ENCODE assay signal across 8 cellular contexts in genomic region chr10:111077715-111078504, GRCh38. TPM values are rescaled to one million over a fixed set of nuclear protein-coding genes. Genes with fewer than 3 reads are reported as not detected.
A peak's percentile ranks its signal among the peaks of the same experiment; 100 is the strongest.
DNase-seq lines count a peak whose midpoint lies in the region; ATAC-seq and TF ChIP-seq lines count a peak whose summit lies in the region.

No MANE protein-coding gene starts in this region.

- H3K36me3 ChIP-seq in iPS DF 6.9 (ENCODE audit: control insufficient read depth, insufficient read depth, low read length): no peaks in the 10 kb centered on the region
- no peaks in the 10 kb centered on the region for H3K36me3 ChIP-seq in spleen

- H3K27ac Mint-ChIP-seq in activated T-cell treated with anti-CD3 and anti-CD28 coated beads, Interleukin-2, amount 50 U/mL, for 72 hours: no peak overlapping the region

- H3K4me1 Mint-ChIP-seq in activated T-cell treated with anti-CD3 and anti-CD28 coated beads, Interleukin-2, amount 50 U/mL, for 72 hours (ENCODE audit: low read depth): peaks cover 10% of the 10 kb centered on the region

- H3K27ac ChIP-seq in iPS DF 6.9 (ENCODE audit: low read length) (no peak overlapping the region), spleen (peak overlapping the region in 6 of 8 donors; percentile 44 to 75 (median 56))

- H3K27me3 Mint-ChIP-seq in activated T-cell treated with anti-CD3 and anti-CD28 coated beads, Interleukin-2, amount 50 U/mL, for 72 hours (ENCODE audit: low read depth): peaks cover 60% of the 10 kb centered on the region

- H3K9me3 Mint-ChIP-seq in activated T-cell treated with anti-CD3 and anti-CD28 coated beads, Interleukin-2, amount 50 U/mL, for 72 hours: no peaks in the 10 kb centered on the region

- peak; percentile 69 for DNase-seq in activated CD8-positive, alpha-beta memory T cell treated with anti-CD3 and anti-CD28 coated beads for 24 hours
- no peak for DNase-seq in activated CD8-positive, alpha-beta memory T cell treated with anti-CD3 and anti-CD28 coated beads, Interleukin-2, amount 50 U/mL, for 4 hours
- DNase-seq in activated T-cell treated with anti-CD3 and anti-CD28 coated beads, Interleukin-2, amount 50 U/mL, for 72 hours: peak; percentile 32 to 39
- DNase-seq in iPS DF 6.9 (ENCODE audit: low read depth, low spot score): no peak
- DNase-seq in spleen: no peak
- DNase-seq in Ammon's horn (ENCODE audit: low spot score): no peak
- no peak for DNase-seq in NCI-H1436 treated with DMSO at 0.1 percent for 48 hours (lab: John Stamatoyannopoulos, UW)

- peak overlapping the region; percentile 7; the same call in 1 of the 2 replicates for H3K4me3 ChIP-seq in iPS DF 6.9 (ENCODE audit: low read length)
- peak overlapping the region; percentile 31 to 72 (median 54) for H3K4me3 ChIP-seq in spleen

- H3K27me3 ChIP-seq in iPS DF 6.9 (ENCODE audit: control insufficient read depth, insufficient read depth, low read length): peaks cover 21% of the 10 kb centered on the region
- peaks cover 0 to 72% (median 56%) of the 10 kb centered on the region in 7 donors for H3K27me3 ChIP-seq in spleen (replicated peaks in 1 of 7)

- peak overlapping the region; percentile 82 to 84 for H3K4me3 Mint-ChIP-seq in activated T-cell treated with anti-CD3 and anti-CD28 coated beads, Interleukin-2, amount 50 U/mL, for 72 hours

- intact Hi-C loops in spleen (cut with DNase I; ENCODE audit: low total_unique reads): no loop called here

- peaks cover 2 to 7% of the 10 kb centered on the region in 2 donors for H3K36me3 Mint-ChIP-seq in activated T-cell treated with anti-CD3 and anti-CD28 coated beads, Interleukin-2, amount 50 U/mL, for 72 hours (ENCODE audit: insufficient read depth in 2 of 2)

- TF ChIP-seq CTCF in spleen (IDR thresholded peaks at IDR 0.05 in 8 of 11, conservative IDR thresholded peaks at IDR 0.05 in 3 of 11): peak in 1 of 11 experiments; percentile 11

- peak; percentile 28 to 34 for ATAC-seq in activated T-cell treated with anti-CD3 and anti-CD28 coated beads, Interleukin-2, amount 50 U/mL, for 72 hours (replicated peaks in 1 of 2)
- no peak for ATAC-seq in HG03460 (IDR thresholded peaks at IDR 0.05; ENCODE audit: unreplicated experiment)

- H3K9me3 ChIP-seq in iPS DF 6.9 (ENCODE audit: control insufficient read depth, insufficient read depth, low read length) (no peaks in the 10 kb centered on the region), spleen (peaks cover 0 to 7% (median 0%) of the 10 kb centered on the region in 8 donors)

- no peak for TF ChIP-seq POLR2A in spleen (IDR thresholded peaks at IDR 0.05)

- WGBS in iPS DF 6.9 (ENCODE audit: insufficient coverage, insufficient read length): no CpG with 5 or more reads among the region's 82 CpGs
- WGBS in spleen, 5 donors: 12 to 23% (median 14%) methylated on average over 45 to 82 of the region's 82 CpGs

- H3K4me1 ChIP-seq in iPS DF 6.9 (ENCODE audit: control insufficient read depth, insufficient read depth, low read length) (peaks cover 4% of the 10 kb centered on the region), spleen (peaks cover 11 to 32% (median 27%) of the 10 kb centered on the region in 6 donors)

RNA-seq across cellular contexts. Expression of gene ADRA2A, which starts 1.1 kb away (rescaled TPM):
- total RNA-seq in activated T-cell treated with anti-CD3 and anti-CD28 coated beads, Interleukin-2, amount 50 U/mL, for 72 hours: under 1 TPM in 1 of 2 donors, not detected in 1; 0.07 TPM
- total RNA-seq in spleen: 10 to 100 TPM in 5 of 7 donors, 1 to 10 TPM in 2; 7.1 to 48.1 (median 13.8) TPM
- 1 to 10 TPM in 1 of 3 donors, under 1 TPM in 2; 0.35 to 1.2 (median 0.74) TPM for polyA plus RNA-seq in spleen

Comparison
In these comparisons a context has a peak if more than half of its experiments do, and no peak if none do; other contexts are left out.
1. DNase-seq: peak in activated CD8-positive, alpha-beta memory T cell treated with anti-CD3 and anti-CD28 coated beads for 24 hours (single experiment) and activated T-cell treated with anti-CD3 and anti-CD28 coated beads, Interleukin-2, amount 50 U/mL, for 72 hours (2 of 2); none in activated CD8-positive, alpha-beta memory T cell treated with anti-CD3 and anti-CD28 coated beads, Interleukin-2, amount 50 U/mL, for 4 hours (single experiment), iPS DF 6.9 (single experiment), spleen (single experiment), Ammon's horn (single experiment) and NCI-H1436 treated with DMSO at 0.1 percent for 48 hours (single experiment).
2. RNA of gene ADRA2A, which starts 1.1 kb away (total RNA-seq): 7.1 to 48.1 TPM in spleen; 0.07 TPM in activated T-cell treated with anti-CD3 and anti-CD28 coated beads, Interleukin-2, amount 50 U/mL, for 72 hours; every median in the first group is over 4 times any median in the second.